Comparison of ENCODE assay signal across 2 cellular contexts in genomic region chr11:65352783-65353182, GRCh38.
A peak's percentile ranks its signal among the peaks of the same experiment; 100 is the strongest.
TF ChIP-seq lines count a peak whose summit lies in the region.

No MANE protein-coding gene starts in this region.

TF ChIP-seq in K562, 482 proteins besides CTCF, POLR2A, EP300 and RAD21:
- TF ChIP-seq ZNF134 (CRISPR knock-in tag; conservative IDR thresholded peaks at IDR 0.05), result no peak
- TF ChIP-seq HNRNPK (IDR thresholded peaks at IDR 0.05; ENCODE audit: low read depth, low read length, poor library complexity, severe bottlenecking), result no peak
- no peak for TF ChIP-seq KAT7 (CRISPR knock-in tag; IDR thresholded peaks at IDR 0.05; ENCODE audit: borderline replicate concordance)
- no peak for TF ChIP-seq HDAC6 (IDR thresholded peaks at IDR 0.05; ENCODE audit: low read depth, low read length)
- TF ChIP-seq PPARD (CRISPR knock-in tag; IDR thresholded peaks at IDR 0.05), result no peak
- no peak for TF ChIP-seq ZNF79 (CRISPR knock-in tag; IDR thresholded peaks at IDR 0.05; ENCODE audit: low read depth)
- no peak for TF ChIP-seq ELK3 (CRISPR knock-in tag; IDR thresholded peaks at IDR 0.05)
- TF ChIP-seq KLF1 (tag; IDR thresholded peaks at IDR 0.05), result no peak
- TF ChIP-seq SPI1 (IDR thresholded peaks at IDR 0.05; ENCODE audit: borderline replicate concordance, low read depth, low read length), result no peak
- no peak for TF ChIP-seq ZNF121 (CRISPR knock-in tag; conservative IDR thresholded peaks at IDR 0.05)
- TF ChIP-seq MCM7 (IDR thresholded peaks at IDR 0.05), result no peak
TF ChIP-seq in K562: peak in this region for 0.

TF ChIP-seq in neural cell, 6 proteins besides CTCF, POLR2A, EP300 and RAD21:
- no peak for TF ChIP-seq TAF1 (IDR thresholded peaks at IDR 0.05; ENCODE audit: low read depth)
- TF ChIP-seq SMC3 (conservative IDR thresholded peaks at IDR 0.05; ENCODE audit: poor library complexity), result peak; percentile 44
